24 cellular contexts compared by ENCODE assay signal in genomic region chr4:173382349-173382748, GRCh38. TPM values are rescaled to one million over a fixed set of nuclear protein-coding genes. Genes with fewer than 3 reads are reported as not detected.
DNase-seq lines count a peak whose midpoint lies in the region; ATAC-seq, FAIRE-seq and TF ChIP-seq lines count a peak whose summit lies in the region.
"Had no signal": no experiment of that assay in that cellular context is flagged by ENCODE, and none has a peak within 500 bp of the region (broad histone marks: within the 10 kb centered on the region; RNA-seq: fewer than 3 reads in every experiment).

No MANE protein-coding gene starts in this region.

- no peaks in the 10 kb centered on the region for H3K79me2 ChIP-seq in K562 (ENCODE audit: control insufficient read depth, insufficient read depth, low read length)

- H2AFZ ChIP-seq in K562 (ENCODE audit: low read depth, low read length) = no peak overlapping the region

- BruUV-seq in K562 (replicated peaks; lab: Mats Ljungman, UMichigan) = no TSS peak

- H3K27me3 ChIP-seq in K562 (ENCODE audit: control insufficient read depth in 2 of 2, insufficient read depth in 2 of 2, low read length in 2 of 2) (no peaks in the 10 kb centered on the region), pancreas (no peaks in the 10 kb centered on the region)
- H3K27me3 ChIP-seq in CD8-positive, alpha-beta T cell (ENCODE audit: insufficient read depth, low read length) = no peaks in the 10 kb centered on the region
- H3K27me3 ChIP-seq: BE2C, BLaER1 had no signal

- no peak overlapping the region for H3K27ac Mint-ChIP-seq in activated T-helper 17 cell treated with anti-CD3 and anti-CD28 coated beads, Interleukin-2, amount 50 U/mL, for 72 hours
- H3K27ac Mint-ChIP-seq in CD8-positive, alpha-beta T cell = no peak overlapping the region
- H3K27ac Mint-ChIP-seq: CD4-positive, alpha-beta memory T cell had no signal

- H3K4me1 ChIP-seq in K562 (replicated peaks in 1 of 2; ENCODE audit: control insufficient read depth in 2 of 2, insufficient read depth in 2 of 2, low read length in 2 of 2) = peaks cover 4% of the 10 kb centered on the region in 2 experiments; a peak in 1 of 5 replicates
- no peaks in the 10 kb centered on the region for H3K4me1 ChIP-seq in pancreas
- H3K4me1 ChIP-seq in CD8-positive, alpha-beta T cell (ENCODE audit: insufficient read depth, low read length) = no peaks in the 10 kb centered on the region
- H3K4me1 ChIP-seq: BE2C, BLaER1, Caco-2 had no signal

- ATAC-seq in K562 (no peak), pancreas (no peak), HG02678 (IDR thresholded peaks at IDR 0.05; ENCODE audit: unreplicated experiment) (no peak)
- no peak for ATAC-seq in activated T-helper 17 cell treated with anti-CD3 and anti-CD28 coated beads, Interleukin-2, amount 50 U/mL, for 72 hours (replicated peaks)
- ATAC-seq in CD8-positive, alpha-beta T cell = no peak
- ATAC-seq: GM12878 had no signal

- H3K36me3 Mint-ChIP-seq in activated T-helper 17 cell treated with anti-CD3 and anti-CD28 coated beads, Interleukin-2, amount 50 U/mL, for 72 hours (ENCODE audit: low read depth) = peaks cover 7% of the 10 kb centered on the region
- H3K36me3 Mint-ChIP-seq in CD8-positive, alpha-beta T cell = no peaks in the 10 kb centered on the region
- H3K36me3 Mint-ChIP-seq: CD4-positive, alpha-beta memory T cell; CD4-positive, CD25-positive, alpha-beta regulatory T cell had no signal

- no peak for TF ChIP-seq RAD21 in K562 (CRISPR knock-in tag; conservative IDR thresholded peaks at IDR 0.05 in 1 of 2, IDR thresholded peaks at IDR 0.05 in 1 of 2)

- TF ChIP-seq CTCF in K562 (IDR thresholded peaks at IDR 0.05 in 2 of 3, conservative IDR thresholded peaks at IDR 0.05 in 1 of 3; ENCODE audit: insufficient read depth in 2 of 3, low read depth in 1 of 3, low read length in 3 of 3) (no peak), pancreas (IDR thresholded peaks at IDR 0.05) (no peak)
- TF ChIP-seq CTCF in CD8-positive, alpha-beta T cell (IDR thresholded peaks at IDR 0.05) = no peak

- H3K9ac ChIP-seq in K562 (ENCODE audit: insufficient read depth in 1 of 2, low read depth in 2 of 2, low read length in 2 of 2) = no peak overlapping the region
- H3K9ac ChIP-seq: BLaER1 had no signal

- H3K27ac ChIP-seq in K562 (ENCODE audit: extremely low read depth, low read depth, low read length) = no peak overlapping the region
- no peak overlapping the region for H3K27ac ChIP-seq in pancreas
- H3K27ac ChIP-seq in CD8-positive, alpha-beta T cell (ENCODE audit: low read depth, low read length) = no peak overlapping the region
- H3K27ac ChIP-seq: 22Rv1, BLaER1 had no signal

- no peaks in the 10 kb centered on the region for H3K27me3 Mint-ChIP-seq in activated T-helper 17 cell treated with anti-CD3 and anti-CD28 coated beads, Interleukin-2, amount 50 U/mL, for 72 hours
- H3K27me3 Mint-ChIP-seq in CD8-positive, alpha-beta T cell (ENCODE audit: low read depth) = peaks cover 10% of the 10 kb centered on the region

- peaks cover 7% of the 10 kb centered on the region; the same call in 2 of the 3 replicates for H3K36me3 ChIP-seq in K562 (ENCODE audit: control insufficient read depth, insufficient read depth, low read length)
- no peaks in the 10 kb centered on the region for H3K36me3 ChIP-seq in pancreas
- no peaks in the 10 kb centered on the region for H3K36me3 ChIP-seq in CD8-positive, alpha-beta T cell (ENCODE audit: insufficient read depth, low read length)

- 83% methylated on average over 4 of the region's 4 CpGs for WGBS in K562 (ENCODE audit: insufficient coverage, low coverage, missing lambda C conversion rate)
- 95 to 97% methylated on average over 4 of the region's 4 CpGs for WGBS in pancreas, 2 donors

- POLR2A ChIA-PET in K562 (lab: Yijun Ruan, JAX) = interaction anchor here (1.5 kb wide), 1 partner anchor 10 kb away, joined by 6 read pairs; no protein-coding TSS in a partner anchor
- POLR2A ChIA-PET in CD8-positive, alpha-beta T cell (lab: Charles Lee) = no interaction called here

- no peaks in the 10 kb centered on the region for H3K9me3 ChIP-seq in K562 (replicated peaks; ENCODE audit: control insufficient read depth, insufficient read depth, low read depth, low read length)
- H3K9me3 ChIP-seq in pancreas = no peaks in the 10 kb centered on the region
- no peaks in the 10 kb centered on the region for H3K9me3 ChIP-seq in CD8-positive, alpha-beta T cell (ENCODE audit: low read length)
- H3K9me3 ChIP-seq: BE2C, BLaER1, Caco-2 had no signal

- H3K4me1 Mint-ChIP-seq in activated T-helper 17 cell treated with anti-CD3 and anti-CD28 coated beads, Interleukin-2, amount 50 U/mL, for 72 hours = peaks cover 5% of the 10 kb centered on the region
- H3K4me1 Mint-ChIP-seq in CD8-positive, alpha-beta T cell (ENCODE audit: low read depth) = no peaks in the 10 kb centered on the region
- H3K4me1 Mint-ChIP-seq: CD4-positive, alpha-beta memory T cell had no signal

- H3K4me3 ChIP-seq in K562 (no peak overlapping the region), pancreas (no peak overlapping the region)
- H3K4me3 ChIP-seq in CD8-positive, alpha-beta T cell (ENCODE audit: low read depth, low read length) = no peak overlapping the region
- H3K4me3 ChIP-seq: BLaER1, GM12878 had no signal

- no peak overlapping the region for H3K4me3 Mint-ChIP-seq in activated T-helper 17 cell treated with anti-CD3 and anti-CD28 coated beads, Interleukin-2, amount 50 U/mL, for 72 hours
- no peak overlapping the region for H3K4me3 Mint-ChIP-seq in CD8-positive, alpha-beta T cell
- H3K4me3 Mint-ChIP-seq: CD14-positive monocyte; CD4-positive, alpha-beta memory T cell; CD4-positive, CD25-positive, alpha-beta regulatory T cell had no signal

- no peaks in the 10 kb centered on the region for H4K20me1 ChIP-seq in K562 (replicated peaks; ENCODE audit: control insufficient read depth, insufficient read depth, low read length)

- intact Hi-C loops in K562 (cut with micrococcal nuclease) = no loop called here
- intact Hi-C loops in pancreas (cut with DNase I) = no loop called here
- intact Hi-C loops in CD8-positive, alpha-beta T cell (cut with DNase I, micrococcal nuclease) = no loop called here

- H3K9me3 Mint-ChIP-seq in activated T-helper 17 cell treated with anti-CD3 and anti-CD28 coated beads, Interleukin-2, amount 50 U/mL, for 72 hours = no peaks in the 10 kb centered on the region
- H3K9me3 Mint-ChIP-seq in CD8-positive, alpha-beta T cell = no peaks in the 10 kb centered on the region
- H3K9me3 Mint-ChIP-seq: CD14-positive monocyte; CD4-positive, alpha-beta memory T cell had no signal

- CTCF ChIA-PET in K562 (lab: Yijun Ruan, JAX; ENCODE audit: low intra/inter-chr PET ratio) = no interaction called here
- CTCF ChIA-PET in CD8-positive, alpha-beta T cell (lab: Charles Lee) = no interaction called here

- no peak for TF ChIP-seq POLR2A in K562 (conservative IDR thresholded peaks at IDR 0.05)

- FAIRE-seq in A204.1 (lab: Jason Lieb, UNC) (peak; percentile 56), K562 (lab: Jason Lieb, UNC) (no peak), islet of Langerhans (lab: Jason Lieb, UNC) (peak; percentile 72), pancreas (lab: Jason Lieb, UNC) (peak; percentile 59)
- FAIRE-seq: D721Med, GM12878, GM12892 had no signal

- in situ Hi-C loops in K562 (cut with MboI) = no loop called here

- TF ChIP-seq EP300 in K562 (IDR thresholded peaks at IDR 0.05; ENCODE audit: low read length) = no peak

- H3K9me1 ChIP-seq in K562 (ENCODE audit: control insufficient read depth, insufficient read depth, low read length) = no peaks in the 10 kb centered on the region

- no peak overlapping the region for H3K4me2 ChIP-seq in K562 (ENCODE audit: insufficient read depth, low read length)
- H3K4me2 ChIP-seq: BLaER1 had no signal

- no peak for DNase-seq in K562 (ENCODE audit: extremely low read depth in 1 of 4, low spot score in 3 of 4)
- no peak for DNase-seq in pancreas
- no peak for DNase-seq in activated T-cell treated with anti-CD3 and anti-CD28 coated beads, Interleukin-2, amount 50 U/mL, for 1 hour
- DNase-seq in CD8-positive, alpha-beta T cell = no peak
- DNase-seq: ACHN; BE2C; C1 segment of cervical spinal cord; Caco-2; Calu3; CD4-positive, alpha-beta memory T cell; CD4-positive, CD25-positive, alpha-beta regulatory T cell; DMS79 treated with DMSO at 0.1 percent for 48 hours; GDM1 had no signal

RNA-seq across cellular contexts. Expression of gene SAP30, which starts 11.6 kb away (rescaled TPM):
- 4.1 and 6.4 TPM in 2 replicates for total RNA-seq in K562 (2011; cell fraction: chromatin; rRNA removed; ENCODE audit: low replicate concordance)
- total RNA-seq in K562 (2011; cell fraction: nucleolus; rRNA removed) = 7.8 and 9.5 TPM in 2 replicates
- total RNA-seq in K562 (2011; cell fraction: nucleoplasm; rRNA removed) = 3.2 and 6.7 TPM in 2 replicates
- total RNA-seq in K562 (2014; rRNA removed) (47.6 and 50.3 TPM in 2 replicates), K562 (2014; rRNA removed; fragmentation: Illumina TruSeq; extraction: Trizol) (31.8 and 32.7 TPM in 2 replicates), K562 (2015; rRNA removed; fragmentation: Illumina TruSeq; extraction: Trizol) (43.9 and 51.1 TPM in 2 replicates), K562 (2021) (28.5 and 32.6 TPM in 2 replicates), pancreas (1 to 10 TPM; 2.8 to 7.5 (median 4.0) TPM)
- polyA plus RNA-seq in K562 (2011; rRNA removed) (29.8 and 42.8 TPM in 2 replicates), K562 (2014; fragmentation: Illumina TruSeq; extraction: Trizol) (26.1 and 31.2 TPM in 2 replicates), K562 (2014; fragmentation: Nextera tagmentation; extraction: Ambion mirVana) (1 to 10 TPM; 5.9 to 6.9 TPM), K562 (2014; rRNA removed) (41.4 and 43.2 TPM in 2 replicates), pancreas (1 to 10 TPM; 2.3 to 4.6 TPM)
- 11.3 and 11.5 TPM in 2 replicates for polyA plus RNA-seq in K562 (2011; cell fraction: cytosol; rRNA removed)
- polyA plus RNA-seq in K562 (2011; cell fraction: nucleus; rRNA removed) = 8.1 and 9.0 TPM in 2 replicates
- 26.8 and 53.4 TPM in 2 replicates for polyA plus RNA-seq in K562 (2012)
- polyA minus RNA-seq in K562 (2011; rRNA and poly(A)+ RNA removed) = 13.2 and 14.1 TPM in 2 replicates
- 7.4 and 10.6 TPM in 2 replicates for polyA minus RNA-seq in K562 (2011; cell fraction: cytosol; rRNA and poly(A)+ RNA removed)
- polyA minus RNA-seq in K562 (2011; cell fraction: nucleus; rRNA and poly(A)+ RNA removed) = 6.9 and 11.6 TPM in 2 replicates
- total RNA-seq in activated T-helper 17 cell treated with anti-CD3 and anti-CD28 coated beads, Interleukin-2, amount 50 U/mL, for 72 hours = 10 to 100 TPM; 31.7 to 57.4 TPM
- 1 to 10 TPM; 3.6 to 3.7 TPM for total RNA-seq in CD8-positive, alpha-beta T cell

RNA-seq across cellular contexts. Expression of gene SCRG1, which starts 16.6 kb away (rescaled TPM):
- total RNA-seq in K562 (2011; cell fraction: chromatin; rRNA removed; ENCODE audit: low replicate concordance) = not detected in 2 replicates
- not detected in 2 replicates for total RNA-seq in K562 (2011; cell fraction: nucleolus; rRNA removed)
- total RNA-seq in K562 (2011; cell fraction: nucleoplasm; rRNA removed) = not detected in 2 replicates
- total RNA-seq in K562 (2014; rRNA removed) = not detected in 2 replicates
- not detected in 2 replicates for total RNA-seq in K562 (2014; rRNA removed; fragmentation: Illumina TruSeq; extraction: Trizol)
- not detected in 2 replicates for total RNA-seq in K562 (2015; rRNA removed; fragmentation: Illumina TruSeq; extraction: Trizol)
- total RNA-seq in K562 (2021) = not detected in 2 replicates
- polyA plus RNA-seq in K562 (2011; rRNA removed) = not detected in 2 replicates
- polyA plus RNA-seq in K562 (2011; cell fraction: cytosol; rRNA removed) = not detected in 2 replicates
- not detected in 2 replicates for polyA plus RNA-seq in K562 (2011; cell fraction: nucleus; rRNA removed)
- polyA plus RNA-seq in K562 (2012) = 0.03 and 0.04 TPM in 2 replicates
- not detected in 2 replicates for polyA plus RNA-seq in K562 (2014; fragmentation: Illumina TruSeq; extraction: Trizol)
- polyA plus RNA-seq in K562 (2014; fragmentation: Nextera tagmentation; extraction: Ambion mirVana) = under 1 TPM; 0.01 TPM
- not detected in 2 replicates for polyA plus RNA-seq in K562 (2014; rRNA removed)
- not detected in 2 replicates for polyA minus RNA-seq in K562 (2011; rRNA and poly(A)+ RNA removed)
- polyA minus RNA-seq in K562 (2011; cell fraction: cytosol; rRNA and poly(A)+ RNA removed) = not detected in 2 replicates
- polyA minus RNA-seq in K562 (2011; cell fraction: nucleus; rRNA and poly(A)+ RNA removed) = not detected in 2 replicates
- under 1 TPM in 4 of 6 donors, not detected in 2; 0.06 to 0.43 (median 0.35) TPM for total RNA-seq in pancreas
- polyA plus RNA-seq in pancreas = under 1 TPM; 0.14 to 0.38 TPM
- not detected for total RNA-seq in activated T-helper 17 cell treated with anti-CD3 and anti-CD28 coated beads, Interleukin-2, amount 50 U/mL, for 72 hours
- not detected for total RNA-seq in CD8-positive, alpha-beta T cell
- total RNA-seq: A172; Caco-2; Calu3; CD4-positive, alpha-beta memory T cell; CD4-positive, CD25-positive, alpha-beta regulatory T cell; GM12878 had no signal

RNA-seq across cellular contexts. Expression of gene HMGB2, which starts 48.2 kb away (rescaled TPM):
- 56.7 and 220 TPM in 2 replicates for total RNA-seq in K562 (2011; cell fraction: chromatin; rRNA removed; ENCODE audit: low replicate concordance)
- total RNA-seq in K562 (2011; cell fraction: nucleolus; rRNA removed) = 58.0 and 74.9 TPM in 2 replicates
- 99.8 and 119 TPM in 2 replicates for total RNA-seq in K562 (2011; cell fraction: nucleoplasm; rRNA removed)
- total RNA-seq in K562 (2014; rRNA removed) = 443 and 555 TPM in 2 replicates
- 683 and 814 TPM in 2 replicates for total RNA-seq in K562 (2014; rRNA removed; fragmentation: Illumina TruSeq; extraction: Trizol)
- total RNA-seq in K562 (2015; rRNA removed; fragmentation: Illumina TruSeq; extraction: Trizol) = 521 and 540 TPM in 2 replicates
- total RNA-seq in K562 (2021) = 283 and 309 TPM in 2 replicates
- polyA plus RNA-seq in K562 (2011; rRNA removed) = 436 and 626 TPM in 2 replicates
- polyA plus RNA-seq in K562 (2011; cell fraction: cytosol; rRNA removed) = 63.6 and 149 TPM in 2 replicates
- polyA plus RNA-seq in K562 (2011; cell fraction: nucleus; rRNA removed) = 85.9 and 178 TPM in 2 replicates
- polyA plus RNA-seq in K562 (2012) = 459 and 564 TPM in 2 replicates
- 656 and 724 TPM in 2 replicates for polyA plus RNA-seq in K562 (2014; fragmentation: Illumina TruSeq; extraction: Trizol)
- 100 to 1,000 TPM; 596 to 814 TPM for polyA plus RNA-seq in K562 (2014; fragmentation: Nextera tagmentation; extraction: Ambion mirVana)
- 678 and 822 TPM in 2 replicates for polyA plus RNA-seq in K562 (2014; rRNA removed)
- polyA minus RNA-seq in K562 (2011; rRNA and poly(A)+ RNA removed) = 292 and 352 TPM in 2 replicates
- polyA minus RNA-seq in K562 (2011; cell fraction: cytosol; rRNA and poly(A)+ RNA removed) = 101 and 105 TPM in 2 replicates
- polyA minus RNA-seq in K562 (2011; cell fraction: nucleus; rRNA and poly(A)+ RNA removed) = 42.4 and 123 TPM in 2 replicates
- total RNA-seq in pancreas = 10 to 100 TPM in 2 of 6 donors, 1 to 10 TPM in 4; 4.0 to 15.0 (median 9.3) TPM
- 10 to 100 TPM; 28.2 to 29.0 TPM for polyA plus RNA-seq in pancreas
- total RNA-seq in activated T-helper 17 cell treated with anti-CD3 and anti-CD28 coated beads, Interleukin-2, amount 50 U/mL, for 72 hours = 100 to 1,000 TPM; 431 to 468 TPM
- total RNA-seq in CD8-positive, alpha-beta T cell = 100 to 1,000 TPM; 172 to 179 TPM
